ENCODE assay signal across 1 cellular context in the genomic region with DNA sequence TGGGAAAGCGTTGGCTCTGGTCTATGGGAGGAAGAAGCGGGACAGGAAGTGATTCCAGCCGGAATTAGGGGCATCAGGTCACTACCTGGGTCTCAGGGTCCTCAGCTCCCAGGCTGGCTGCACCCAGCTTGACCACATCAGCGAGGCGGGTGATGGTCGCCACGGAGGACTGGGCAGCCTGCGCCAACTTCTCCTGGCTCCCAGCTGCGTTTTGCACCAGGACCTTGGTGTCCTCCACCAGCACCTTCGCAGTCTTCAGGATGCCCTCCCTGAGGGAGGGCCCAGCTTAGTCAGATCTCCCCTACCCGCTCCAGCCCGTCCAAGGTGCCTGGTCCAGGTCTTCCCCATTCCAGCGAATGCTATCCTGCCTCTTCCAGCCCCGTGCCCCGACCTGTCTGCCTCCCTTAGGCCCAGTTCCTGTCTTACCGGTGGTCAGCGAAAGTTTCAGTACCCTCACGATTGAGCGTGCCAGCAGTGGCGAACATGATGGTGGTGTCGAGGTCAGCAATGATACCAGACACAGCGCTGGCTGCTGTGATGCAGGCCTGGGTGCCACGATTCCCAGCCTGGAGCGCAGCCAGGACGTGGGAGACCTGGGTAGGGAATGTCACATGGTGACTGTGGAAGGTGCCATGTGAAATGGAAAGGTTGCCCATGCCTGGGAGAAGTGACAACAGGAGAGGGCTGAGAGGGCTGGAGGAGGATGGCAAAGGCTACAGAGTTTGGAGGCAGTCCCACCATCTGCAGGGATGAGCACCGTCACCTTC.
TF ChIP-seq lines count a peak whose summit lies in the region.

No MANE protein-coding gene starts in this region.

TF ChIP-seq in endothelial cell of umbilical vein, 7 proteins besides CTCF, POLR2A, EP300 and RAD21:
- no peak for TF ChIP-seq FOS (IDR thresholded peaks at IDR 0.05; ENCODE audit: borderline replicate concordance, insufficient read depth, low read length)
- no peak for TF ChIP-seq GATA2 (IDR thresholded peaks at IDR 0.05; ENCODE audit: insufficient read depth, insufficient read length, low read depth, low read length)
- TF ChIP-seq, protein P1, sequence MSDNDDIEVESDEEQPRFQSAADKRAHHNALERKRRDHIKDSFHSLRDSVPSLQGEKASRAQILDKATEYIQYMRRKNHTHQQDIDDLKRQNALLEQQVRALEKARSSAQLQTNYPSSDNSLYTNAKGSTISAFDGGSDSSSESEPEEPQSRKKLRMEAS (IDR thresholded peaks at IDR 0.05; ENCODE audit: insufficient read depth, insufficient read length), result no peak
- TF ChIP-seq JUN (IDR thresholded peaks at IDR 0.05; ENCODE audit: borderline replicate concordance, insufficient read depth, insufficient read length, low read depth), result no peak
- TF ChIP-seq MYC (IDR thresholded peaks at IDR 0.05; ENCODE audit: low read depth, low read length), result no peak
- no peak for TF ChIP-seq POLR2AphosphoS5 (IDR thresholded peaks at IDR 0.05; ENCODE audit: insufficient read depth, low read depth, low read length)
- TF ChIP-seq EZH2 (IDR thresholded peaks at IDR 0.05; ENCODE audit: borderline replicate concordance, low read depth, low read length, severe bottlenecking), result no peak
TF ChIP-seq in endothelial cell of umbilical vein: peak in this region for 0.
